Comparison of ENCODE assay signal across 7 cellular contexts in the genomic region with DNA sequence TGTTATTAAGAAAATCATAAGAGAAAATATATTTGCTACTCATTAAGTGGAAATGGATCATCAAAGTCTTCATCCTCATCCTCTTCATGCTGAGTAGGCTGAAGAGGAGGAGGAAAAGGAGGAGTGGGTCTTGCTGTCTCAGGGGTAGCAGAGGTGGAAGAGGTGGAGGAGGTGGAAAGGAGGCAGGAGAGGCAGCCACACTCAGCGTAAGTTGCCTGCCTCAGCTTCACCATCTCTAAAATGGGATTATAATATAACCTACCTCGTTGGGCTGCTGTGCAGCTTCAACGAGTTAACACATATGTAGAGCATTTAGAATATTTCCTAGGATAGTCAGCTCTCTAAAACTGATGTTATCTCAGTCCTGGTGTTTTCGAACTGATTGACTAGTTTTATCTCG.
"Had no signal": no experiment of that assay in that cellular context is flagged by ENCODE, and none has a peak within 500 bp of the region (broad histone marks: within the 10 kb centered on the region; RNA-seq: fewer than 3 reads in every experiment).

No MANE protein-coding gene starts in this region.

- ATAC-seq: K562 had no signal

- H3K27ac Mint-ChIP-seq: IgD-negative memory B cell had no signal

- H3K4me3 Mint-ChIP-seq: IgD-negative memory B cell had no signal

- DNase-seq: IMR-90, KBM-7, KG1 had no signal

- H3K9me3 Mint-ChIP-seq: IgD-negative memory B cell had no signal

- H3K4me3 ChIP-seq: K562 had no signal

- FAIRE-seq: HTR-8/SVneo, K562 had no signal

- H3K27ac ChIP-seq: HL-60 had no signal

- H3K36me3 Mint-ChIP-seq: IgD-negative memory B cell had no signal
